ENCODE assay signal across 8 cellular contexts in the genomic region with DNA sequence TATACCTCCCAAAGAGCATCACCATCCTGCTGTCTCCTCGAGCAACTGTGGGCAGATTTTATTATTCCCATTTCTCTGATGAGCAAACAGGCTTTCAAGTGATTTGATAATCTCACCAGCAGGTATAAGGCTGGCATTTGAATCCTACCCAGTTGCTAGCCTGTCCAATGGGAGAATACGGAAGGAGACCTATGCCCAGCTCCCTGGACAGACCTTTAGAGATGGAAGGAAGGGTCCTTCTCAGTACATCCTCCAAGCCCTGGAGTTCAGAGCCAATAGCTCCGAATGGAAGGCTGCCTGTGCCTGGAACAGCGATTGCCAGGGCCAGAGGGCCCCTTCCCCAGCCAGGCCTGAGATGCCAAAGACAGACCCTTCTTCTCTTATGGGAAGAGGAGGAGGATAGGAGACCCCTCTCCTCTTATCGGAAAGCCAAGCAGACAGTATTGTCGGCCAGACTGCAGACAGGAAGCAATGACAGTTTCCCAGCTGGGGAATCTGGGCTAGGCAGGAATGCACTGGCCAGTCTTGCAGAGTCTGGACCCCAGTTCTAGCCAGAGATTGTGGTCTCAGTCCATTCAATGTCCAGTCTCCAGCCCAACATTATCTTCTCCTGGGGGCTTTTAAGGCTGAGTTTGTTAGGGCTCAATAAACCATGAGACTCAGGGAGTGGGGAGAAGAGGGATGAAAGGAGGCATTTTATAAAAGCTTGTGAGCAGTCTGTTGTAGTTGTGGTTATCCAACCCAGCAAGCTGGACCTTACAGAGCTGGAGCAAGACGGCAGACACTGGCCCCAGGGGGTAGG. TPM values are rescaled to one million over a fixed set of nuclear protein-coding genes. Genes with fewer than 3 reads are reported as not detected.
DNase-seq lines count a peak whose midpoint lies in the region; ATAC-seq and TF ChIP-seq lines count a peak whose summit lies in the region.

No MANE protein-coding gene starts in this region.

- no peak for ATAC-seq in activated B cell treated with CpG ODN at 0.5 μM for 24 hours (ENCODE audit: low read depth)
- no peak for ATAC-seq in HG02678 (IDR thresholded peaks at IDR 0.05; ENCODE audit: unreplicated experiment)

- peak overlapping the region; percentile 85 for H3K4me3 Mint-ChIP-seq in activated B cell treated with CpG ODN at 0.5 μM for 24 hours

- no peaks in the 10 kb centered on the region for H3K4me1 ChIP-seq in BE2C

- POLR2A ChIA-PET in activated B cell treated with CpG ODN at 0.5 μM for 24 hours (lab: Charles Lee) = interaction anchor here (0.5 to 2.0 kb wide), 5 partner anchors 10 to 1830 kb away, joined by 3 to 7 read pairs (median 3); no protein-coding TSS in a partner anchor

- peaks cover 8% of the 10 kb centered on the region for H3K27me3 Mint-ChIP-seq in activated B cell treated with CpG ODN at 0.5 μM for 24 hours

- intact Hi-C loops in activated B cell treated with CpG ODN at 0.5 μM for 24 hours (cut with micrococcal nuclease) = no loop called here

- H3K36me3 Mint-ChIP-seq in activated B cell treated with CpG ODN at 0.5 μM for 24 hours (ENCODE audit: low read depth) = no peaks in the 10 kb centered on the region

- CTCF ChIA-PET in activated B cell treated with CpG ODN at 0.5 μM for 24 hours (lab: Charles Lee) = interaction anchor here (0.7 to 12.1 kb wide), 2 partner anchors 18 to 45 kb away, joined by 3 to 190 read pairs; no protein-coding TSS in a partner anchor

- peak overlapping the region; percentile 72 for H3K27ac Mint-ChIP-seq in activated B cell treated with CpG ODN at 0.5 μM for 24 hours

- H3K27me3 ChIP-seq in BE2C = peaks cover 35% of the 10 kb centered on the region

- DNase-seq in GM03348 (ENCODE audit: low spot score) (peak; percentile 62), activated B cell treated with CpG ODN at 0.5 μM for 24 hours (no peak), foreskin fibroblast (peak in 1 of 2 donors; percentile 51), retinal pigment epithelial cell (ENCODE audit: low read depth) (no peak), NCI-H526 (lab: John Stamatoyannopoulos, UW) (no peak), NCI-H1417 (lab: John Stamatoyannopoulos, UW) (no peak), BE2C (no peak)

- H3K9me3 ChIP-seq in BE2C = no peaks in the 10 kb centered on the region

- H3K36me3 ChIP-seq in BE2C = no peaks in the 10 kb centered on the region

- peaks cover 70% of the 10 kb centered on the region for H3K4me1 Mint-ChIP-seq in activated B cell treated with CpG ODN at 0.5 μM for 24 hours

- TF ChIP-seq CTCF in activated B cell treated with CpG ODN at 0.5 μM for 24 hours (IDR thresholded peaks at IDR 0.05) (no peak), foreskin fibroblast (IDR thresholded peaks at IDR 0.05; ENCODE audit: low read depth, low read length) (no peak), retinal pigment epithelial cell (conservative IDR thresholded peaks at IDR 0.05; ENCODE audit: low read depth, low read length) (no peak), BE2C (IDR thresholded peaks at IDR 0.05; ENCODE audit: low read depth, low read length) (no peak)

- no peaks in the 10 kb centered on the region for H3K9me3 Mint-ChIP-seq in activated B cell treated with CpG ODN at 0.5 μM for 24 hours

- H3K4me3 ChIP-seq in foreskin fibroblast (ENCODE audit: low read depth in 1 of 2, low read length in 2 of 2) (peak overlapping the region; percentile 68 to 78), retinal pigment epithelial cell (ENCODE audit: low read length) (peak overlapping the region; percentile 59), BE2C (ENCODE audit: low read depth, low read length) (no peak overlapping the region)

RNA-seq across cellular contexts. Expression of a gene that starts 2.0 kb away (rescaled TPM):
- total RNA-seq in activated B cell treated with CpG ODN at 0.5 μM for 24 hours = 13.0 and 13.6 TPM in 2 replicates
- 0.29 TPM for polyA plus RNA-seq in BE2C (2012; ENCODE audit: insufficient read depth, insufficient read length, low read depth)

RNA-seq across cellular contexts. Expression of a gene that starts 52.1 kb away (rescaled TPM):
- 6.5 and 7.1 TPM in 2 replicates for total RNA-seq in activated B cell treated with CpG ODN at 0.5 μM for 24 hours
- 19.6 TPM for polyA plus RNA-seq in BE2C (2012; ENCODE audit: insufficient read depth, insufficient read length, low read depth)
